Comparison of ENCODE assay signal across 19 cellular contexts in the genomic region with DNA sequence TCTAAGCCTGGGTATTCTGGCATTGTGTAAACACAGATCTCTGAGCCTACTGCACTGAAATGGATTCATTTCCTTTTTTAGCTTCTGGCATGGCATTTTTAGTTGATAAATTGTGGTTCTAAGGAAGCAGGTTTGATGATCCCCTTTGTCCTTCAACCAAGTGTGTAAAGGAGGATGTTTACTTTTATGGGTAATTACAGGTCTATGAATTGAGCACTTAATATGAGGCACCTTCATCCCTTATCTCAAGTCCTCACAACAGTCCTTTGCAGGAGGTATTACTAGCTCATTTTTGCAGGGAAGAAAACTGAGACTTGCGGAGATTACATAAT. TPM values are rescaled to one million over a fixed set of nuclear protein-coding genes. Genes with fewer than 3 reads are reported as not detected.
DNase-seq lines count a peak whose midpoint lies in the region; ATAC-seq and TF ChIP-seq lines count a peak whose summit lies in the region.
"Had no signal": no experiment of that assay in that cellular context is flagged by ENCODE, and none has a peak within 500 bp of the region (broad histone marks: within the 10 kb centered on the region; RNA-seq: fewer than 3 reads in every experiment).

No MANE protein-coding gene starts in this region.

- no peaks in the 10 kb centered on the region for H3K9me3 ChIP-seq in MM.1S (replicated peaks; ENCODE audit: insufficient read depth, low read length)
- H3K9me3 ChIP-seq in naive thymus-derived CD4-positive, alpha-beta T cell (ENCODE audit: control insufficient read depth in 2 of 3, low read length in 3 of 3): no peaks in the 10 kb centered on the region
- no peaks in the 10 kb centered on the region for H3K9me3 ChIP-seq in heart right ventricle
- H3K9me3 ChIP-seq: neutrophil had no signal

- no peak overlapping the region; the same call in 1 of the 2 replicates for H3K9ac ChIP-seq in MM.1S (ENCODE audit: low read length)

- ATAC-seq in naive thymus-derived CD4-positive, alpha-beta T cell: peak; percentile 41
- ATAC-seq in heart right ventricle: no peak
- ATAC-seq: HCT116 had no signal

- peaks cover 12% of the 10 kb centered on the region for H3K4me1 Mint-ChIP-seq in brain
- H3K4me1 Mint-ChIP-seq in naive thymus-derived CD4-positive, alpha-beta T cell: peaks cover 0 to 10% (median 0%) of the 10 kb centered on the region in 7 donors
- H3K4me1 Mint-ChIP-seq: activated naive CD4-positive, alpha-beta T cell treated with anti-CD3 and anti-CD28 coated beads, Interleukin-2, amount 50 U/mL, for 24 hours; stimulated activated effector memory CD8-positive, alpha-beta T cell treated with anti-CD3 and anti-CD28 coated beads, Interleukin-12 subunit alpha, Interleukin-12 subunit beta, amount 100 ng/mL, for 72 hours had no signal

- H3K9me3 Mint-ChIP-seq in brain: peaks cover 0 to 10% (median 0%) of the 10 kb centered on the region in 5 experiments
- H3K9me3 Mint-ChIP-seq in naive thymus-derived CD4-positive, alpha-beta T cell: peaks cover 0 to 8% (median 0%) of the 10 kb centered on the region in 11 donors
- H3K9me3 Mint-ChIP-seq: activated naive CD4-positive, alpha-beta T cell treated with anti-CD3 and anti-CD28 coated beads, Interleukin-2, amount 50 U/mL, for 24 hours; stimulated activated effector memory CD8-positive, alpha-beta T cell treated with anti-CD3 and anti-CD28 coated beads, Interleukin-12 subunit alpha, Interleukin-12 subunit beta, amount 100 ng/mL, for 72 hours had no signal

- CTCF ChIA-PET in naive thymus-derived CD4-positive, alpha-beta T cell (lab: Charles Lee): interaction anchor here (0.9 kb wide), 1 partner anchor 34 kb away, joined by 3 read pairs; no protein-coding TSS in a partner anchor

- peak overlapping the region; percentile 33 for H3K4me2 ChIP-seq in MM.1S (ENCODE audit: low read depth, low read length)

- H3K36me3 ChIP-seq in MM.1S (replicated peaks; ENCODE audit: insufficient read depth, low read length): no peaks in the 10 kb centered on the region
- H3K36me3 ChIP-seq in naive thymus-derived CD4-positive, alpha-beta T cell (ENCODE audit: control insufficient read depth in 2 of 3, insufficient read depth in 3 of 3, low read length in 3 of 3): no peaks in the 10 kb centered on the region
- no peaks in the 10 kb centered on the region for H3K36me3 ChIP-seq in heart right ventricle
- H3K36me3 ChIP-seq: neutrophil had no signal

- intact Hi-C loops in naive thymus-derived CD4-positive, alpha-beta T cell (cut with micrococcal nuclease): no loop called here
- intact Hi-C loops in heart right ventricle (cut with DNase I): no loop called here

- H3K27ac ChIP-seq in MM.1S (ENCODE audit: low read length): peak overlapping the region; percentile 28; the same call in 1 of the 2 replicates
- H3K27ac ChIP-seq in naive thymus-derived CD4-positive, alpha-beta T cell (ENCODE audit: low read depth, low read length): no peak overlapping the region
- H3K27ac ChIP-seq in heart right ventricle: peak overlapping the region in 1 of 10 donors; percentile 1
- H3K27ac ChIP-seq: neutrophil had no signal

- no peak for TF ChIP-seq CTCF in MM.1S (IDR thresholded peaks at IDR 0.05; ENCODE audit: low read length)
- TF ChIP-seq CTCF in brain (conservative IDR thresholded peaks at IDR 0.05): no peak
- no peak for TF ChIP-seq CTCF in heart right ventricle (IDR thresholded peaks at IDR 0.05)

- DNase-seq in DMS153 treated with DMSO at 0.1 percent for 48 hours (lab: John Stamatoyannopoulos, UW; ENCODE audit: unreplicated experiment) (peak; percentile 22), MM.1S (no peak), heart right ventricle (no peak), NCI-H1105 treated with DMSO at 0.1 percent for 48 hours (lab: John Stamatoyannopoulos, UW) (no peak)
- DNase-seq in naive thymus-derived CD4-positive, alpha-beta T cell: no peak
- DNase-seq in activated CD4-positive, CD25-positive, alpha-beta regulatory T cell treated with anti-CD3 and anti-CD28 coated beads, Interleukin-2, amount 50 U/mL, for 72 hours: no peak
- no peak for DNase-seq in stimulated activated CD4-positive, alpha-beta T cell treated with anti-CD3 and anti-CD28 coated beads, Interleukin-4, amount 100 ng/mL, for 4 hours
- DNase-seq: activated CD8-positive, alpha-beta memory T cell treated with anti-CD3 and anti-CD28 coated beads, Interleukin-2, amount 50 U/mL, for 48 hours; AML-193; effector memory CD4-positive, alpha-beta T cell; NCI-H1694 treated with DMSO at 0.1 percent for 48 hours; NCI-H82; Right ventricle myocardium superior had no signal

- no peaks in the 10 kb centered on the region for H3K36me3 Mint-ChIP-seq in brain
- H3K36me3 Mint-ChIP-seq in naive thymus-derived CD4-positive, alpha-beta T cell: peaks cover 0 to 5% (median 0%) of the 10 kb centered on the region in 5 donors
- H3K36me3 Mint-ChIP-seq: activated naive CD4-positive, alpha-beta T cell treated with anti-CD3 and anti-CD28 coated beads, Interleukin-2, amount 50 U/mL, for 24 hours; stimulated activated effector memory CD8-positive, alpha-beta T cell treated with anti-CD3 and anti-CD28 coated beads, Interleukin-12 subunit alpha, Interleukin-12 subunit beta, amount 100 ng/mL, for 72 hours had no signal

- H4K20me1 ChIP-seq in MM.1S (ENCODE audit: insufficient read depth, low read length): no peaks in the 10 kb centered on the region

- 0 out of 2 replicates have a peak, but pooled peaks cover 4% of the 10 kb centered on the region for H3F3A ChIP-seq in MM.1S (ENCODE audit: insufficient read depth, low read length)

- POLR2A ChIA-PET in naive thymus-derived CD4-positive, alpha-beta T cell (lab: Charles Lee): no interaction called here

- H3K4me1 ChIP-seq in MM.1S (ENCODE audit: low read length) (peaks cover 12% of the 10 kb centered on the region), heart right ventricle (peaks cover 0 to 26% (median 3%) of the 10 kb centered on the region in 9 donors)
- no peaks in the 10 kb centered on the region for H3K4me1 ChIP-seq in naive thymus-derived CD4-positive, alpha-beta T cell (ENCODE audit: control insufficient read depth in 2 of 2, insufficient read depth in 2 of 2, low read length in 2 of 2)

- no peaks in the 10 kb centered on the region for H3K79me2 ChIP-seq in MM.1S (ENCODE audit: low read length)

- H2AFZ ChIP-seq in MM.1S (ENCODE audit: low read length): peak overlapping the region; percentile 55

- H3K27me3 Mint-ChIP-seq in brain: peaks cover 4% of the 10 kb centered on the region
- peaks cover 0 to 10% (median 8%) of the 10 kb centered on the region in 5 donors for H3K27me3 Mint-ChIP-seq in naive thymus-derived CD4-positive, alpha-beta T cell
- H3K27me3 Mint-ChIP-seq: activated naive CD4-positive, alpha-beta T cell treated with anti-CD3 and anti-CD28 coated beads, Interleukin-2, amount 50 U/mL, for 24 hours had no signal

- no peaks in the 10 kb centered on the region for H3K27me3 ChIP-seq in MM.1S (replicated peaks; ENCODE audit: insufficient read depth, low read length)
- no peaks in the 10 kb centered on the region for H3K27me3 ChIP-seq in naive thymus-derived CD4-positive, alpha-beta T cell (ENCODE audit: control insufficient read depth in 2 of 2, insufficient read depth in 2 of 2, low read length in 2 of 2)
- H3K27me3 ChIP-seq in heart right ventricle: no peaks in the 10 kb centered on the region
- H3K27me3 ChIP-seq: neutrophil had no signal

- H3K4me3 ChIP-seq in MM.1S (ENCODE audit: low read length) (peak overlapping the region; percentile 8; the same call in 1 of the 2 replicates), heart right ventricle (no peak overlapping the region)
- H3K4me3 ChIP-seq in naive thymus-derived CD4-positive, alpha-beta T cell (ENCODE audit: low read length): no peak overlapping the region
- H3K4me3 ChIP-seq: lung had no signal

- peak overlapping the region in 3 of 5 experiments; percentile 30 to 70 (median 66) for H3K27ac Mint-ChIP-seq in brain
- H3K27ac Mint-ChIP-seq in naive thymus-derived CD4-positive, alpha-beta T cell: no peak overlapping the region
- H3K27ac Mint-ChIP-seq: activated naive CD4-positive, alpha-beta T cell treated with anti-CD3 and anti-CD28 coated beads, Interleukin-2, amount 50 U/mL, for 24 hours; stimulated activated effector memory CD8-positive, alpha-beta T cell treated with anti-CD3 and anti-CD28 coated beads, Interleukin-12 subunit alpha, Interleukin-12 subunit beta, amount 100 ng/mL, for 72 hours had no signal

- WGBS in heart right ventricle, 2 donors: 97 to 100% methylated on average over 1 of the region's 1 CpG

- H3K4me3 Mint-ChIP-seq in brain: no peak overlapping the region
- no peak overlapping the region for H3K4me3 Mint-ChIP-seq in naive thymus-derived CD4-positive, alpha-beta T cell
- H3K4me3 Mint-ChIP-seq: activated naive CD4-positive, alpha-beta T cell treated with anti-CD3 and anti-CD28 coated beads, Interleukin-2, amount 50 U/mL, for 24 hours; stimulated activated effector memory CD8-positive, alpha-beta T cell treated with anti-CD3 and anti-CD28 coated beads, Interleukin-12 subunit alpha, Interleukin-12 subunit beta, amount 100 ng/mL, for 72 hours had no signal

- H3K9me2 ChIP-seq in MM.1S (replicated peaks; ENCODE audit: insufficient read depth, low read length): no peaks in the 10 kb centered on the region

RNA-seq across cellular contexts. Expression of gene ZBTB38, which starts 30.8 kb away (rescaled TPM):
- polyA plus RNA-seq in brain (ENCODE audit: insufficient read depth, low read depth, low replicate concordance) (6.0 TPM), heart right ventricle (10 to 100 TPM; 14.7 to 21.3 TPM)
- total RNA-seq in naive thymus-derived CD4-positive, alpha-beta T cell: 10 to 100 TPM; 25.0 to 58.3 (median 35.8) TPM
- 10 to 100 TPM; 56.3 to 70.5 TPM for polyA plus RNA-seq in naive thymus-derived CD4-positive, alpha-beta T cell
- total RNA-seq in heart right ventricle: 100 to 1,000 TPM in 8 of 10 donors, 10 to 100 TPM in 2; 86.8 to 156 (median 139) TPM

Comparison
In these comparisons a context has a peak if more than half of its experiments do, and no peak if none do; other contexts are left out.
1. H3K27ac Mint-ChIP-seq: peak in brain (3 of 5); none in naive thymus-derived CD4-positive, alpha-beta T cell (0 of 9).